In genomic region chr7:30713397-30713796, GRCh38 we compare ENCODE assay signal across 18 cellular contexts. TPM values are rescaled to one million over a fixed set of nuclear protein-coding genes. Genes with fewer than 3 reads are reported as not detected.
"Had no signal": no experiment of that assay in that cellular context is flagged by ENCODE, and none has a peak within 500 bp of the region (broad histone marks: within the 10 kb centered on the region; RNA-seq: fewer than 3 reads in every experiment).

No MANE protein-coding gene starts in this region.

- H3K27ac ChIP-seq: coronary artery, thyroid gland, WERI-Rb-1 had no signal

- H3K4me1 ChIP-seq: thyroid gland had no signal

- H3K4me3 ChIP-seq: coronary artery, thyroid gland had no signal

- H3K27ac Mint-ChIP-seq: activated CD8-positive, alpha-beta T cell treated with anti-CD3 and anti-CD28 coated beads for 36 hours; natural killer cell; progenitor cell of endocrine pancreas had no signal

- DNase-seq: activated CD4-positive, alpha-beta T cell treated with anti-CD3 and anti-CD28 coated beads for 4 hours; activated CD8-positive, alpha-beta memory T cell treated with anti-CD3 and anti-CD28 coated beads, Interleukin-2, amount 50 U/mL, for 4 hours; activated CD8-positive, alpha-beta T cell treated with anti-CD3 and anti-CD28 coated beads for 36 hours; caudate nucleus; effector CD4-positive, alpha-beta T cell; natural killer cell; nucleus accumbens; right cardiac atrium; small intestine; T1000; thyroid gland; WERI-Rb-1 had no signal

- H3K9me3 ChIP-seq: thyroid gland had no signal

- H3K36me3 ChIP-seq: thyroid gland, WERI-Rb-1 had no signal

- ATAC-seq: activated CD8-positive, alpha-beta T cell treated with anti-CD3 and anti-CD28 coated beads for 36 hours; natural killer cell; right cardiac atrium had no signal

- H3K4me1 Mint-ChIP-seq: natural killer cell had no signal

- H3K27me3 Mint-ChIP-seq: activated CD8-positive, alpha-beta T cell treated with anti-CD3 and anti-CD28 coated beads for 36 hours; progenitor cell of endocrine pancreas had no signal

- H3K27me3 ChIP-seq: thyroid gland had no signal

- H3K4me3 Mint-ChIP-seq: activated CD8-positive, alpha-beta T cell treated with anti-CD3 and anti-CD28 coated beads for 36 hours; natural killer cell had no signal

RNA-seq across cellular contexts. Expression of gene CRHR2, which starts 31.1 kb away (rescaled TPM):
- total RNA-seq: activated CD8-positive, alpha-beta T cell treated with anti-CD3 and anti-CD28 coated beads for 36 hours; astrocyte; endothelial cell of umbilical vein; glomerular endothelial cell; lung microvascular endothelial cell; natural killer cell; progenitor cell of endocrine pancreas had no signal
- polyA plus RNA-seq: endothelial cell of umbilical vein had no signal

RNA-seq across cellular contexts. Expression of gene INMT, which starts 38.5 kb away (rescaled TPM):
- total RNA-seq: activated CD8-positive, alpha-beta T cell treated with anti-CD3 and anti-CD28 coated beads for 36 hours; endothelial cell of umbilical vein had no signal
- polyA plus RNA-seq: endothelial cell of umbilical vein had no signal
